20 cellular contexts compared by ENCODE assay signal in genomic region chr17:74159226-74159840, GRCh38.
"Had no signal": no experiment of that assay in that cellular context is flagged by ENCODE, and none has a peak within 500 bp of the region (broad histone marks: within the 10 kb centered on the region; RNA-seq: fewer than 3 reads in every experiment).

No MANE protein-coding gene starts in this region.

- H3K9ac ChIP-seq: KMS-11, SK-N-SH had no signal

- H3K9me3 ChIP-seq: SK-N-SH had no signal

- DNase-seq: IMR-90, Kasumi-1, MM.1S, NCI-H1105, NCI-H1417, NCI-H1436 treated with DMSO at 0.1 percent for 48 hours, NCI-H1694, NCI-H1930, NCI-H2081, NCI-H2107, NCI-H2227 treated with DMSO at 0.1 percent for 48 hours, NCI-H524, NCI-H69, NCI-H774, Right ventricle myocardium superior, RPMI8226, SIG-M5, SK-N-SH had no signal

- H3K4me2 ChIP-seq: KMS-11, SK-N-SH had no signal

- ATAC-seq: K562 had no signal

- H3K27ac ChIP-seq: KMS-11 had no signal

- H3K4me3 ChIP-seq: K562 had no signal
